8 cellular contexts compared by ENCODE assay signal in the genomic region with DNA sequence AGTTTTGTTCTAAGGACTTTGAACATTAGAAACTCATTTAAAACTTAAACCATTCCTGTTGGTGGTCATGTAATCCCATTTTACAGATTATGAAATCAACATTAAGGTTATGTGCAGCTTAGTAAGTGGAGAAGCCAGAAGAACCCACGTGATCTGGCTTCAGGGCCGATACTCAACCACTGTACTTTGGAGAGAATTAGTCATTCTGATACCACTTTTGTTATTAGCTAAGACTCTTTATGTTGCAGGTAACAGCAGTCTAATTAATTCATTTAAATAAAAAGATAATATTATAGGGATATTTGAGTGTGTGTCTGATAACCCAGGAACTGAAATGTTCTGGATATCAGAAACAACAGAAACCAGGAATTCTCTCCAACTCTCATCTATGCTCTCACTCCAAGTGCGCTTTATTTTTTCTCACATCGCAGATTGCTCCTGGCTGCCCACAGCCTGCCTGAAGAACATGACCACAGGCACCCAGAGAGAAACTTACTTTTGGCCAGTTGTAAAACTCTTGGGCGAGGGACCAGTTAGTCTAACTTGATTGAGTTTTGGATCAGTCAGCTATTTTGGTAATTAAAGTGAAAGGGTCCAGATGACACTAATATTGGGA. TPM values are rescaled to one million over a fixed set of nuclear protein-coding genes. Genes with fewer than 3 reads are reported as not detected.
DNase-seq lines count a peak whose midpoint lies in the region; ATAC-seq and TF ChIP-seq lines count a peak whose summit lies in the region.
"Had no signal": no experiment of that assay in that cellular context is flagged by ENCODE, and none has a peak within 500 bp of the region (broad histone marks: within the 10 kb centered on the region; RNA-seq: fewer than 3 reads in every experiment).

No MANE protein-coding gene starts in this region.

- ATAC-seq in GM19023 (IDR thresholded peaks at IDR 0.05; ENCODE audit: unreplicated experiment), result peak; percentile 80
- peak; percentile 78 for ATAC-seq in HG03558 (IDR thresholded peaks at IDR 0.05; ENCODE audit: extremely low read depth, unreplicated experiment)

- no peak overlapping the region for H2BK12ac ChIP-seq in H9 (ENCODE audit: insufficient read length, low read depth, low read length)

- no peak overlapping the region for H2AK5ac ChIP-seq in H9 (ENCODE audit: insufficient read length, low read length)
- no peak overlapping the region for H2AK5ac ChIP-seq in mesendoderm (ENCODE audit: low read length)

- H2BK15ac ChIP-seq in H9 (ENCODE audit: low read depth, low read length) (no peak overlapping the region), mesendoderm (replicated peaks; ENCODE audit: low read depth) (no peak overlapping the region)

- H3K27ac ChIP-seq in H9 (ENCODE audit: insufficient read length, low read depth, low read length) (no peak overlapping the region), mesendoderm (ENCODE audit: low read depth, low read length) (no peak overlapping the region)

- H3K18ac ChIP-seq in H9 (ENCODE audit: insufficient read length, low read depth, low read length) (no peak overlapping the region), mesendoderm (ENCODE audit: low read length) (peak overlapping the region; percentile 51)

- no peaks in the 10 kb centered on the region for H3K36me3 ChIP-seq in mesendoderm (ENCODE audit: control insufficient read depth, insufficient read depth, low read length)

- H3T11ph ChIP-seq in H9 (ENCODE audit: low read length), result no peak overlapping the region

- H4K5ac ChIP-seq in H9 (ENCODE audit: insufficient read length, low read depth, low read length), result no peak overlapping the region
- H4K5ac ChIP-seq in mesendoderm (ENCODE audit: low read length), result no peak overlapping the region

- H4K20me1 ChIP-seq in H9 (ENCODE audit: control insufficient read depth, insufficient read depth, insufficient read length), result no peaks in the 10 kb centered on the region

- CTCF ChIA-PET in activated CD4-positive, alpha-beta T cell treated with anti-CD3 and anti-CD28 coated beads, Interleukin-2, amount 10 ng/mL, durations not matched to agents 7 days and 5 days (lab: Charles Lee), result interaction anchor here (0.6 to 1.1 kb wide), 2 partner anchors 19 to 751 kb away, joined by 3 to 4 read pairs; no protein-coding TSS in a partner anchor

- no peak overlapping the region for H3K14ac ChIP-seq in H9 (ENCODE audit: insufficient read depth, low read length)

- H3K4me3 ChIP-seq in mesendoderm (ENCODE audit: low read length), result no peak overlapping the region

- H3K9me3 Mint-ChIP-seq in H9, result no peaks in the 10 kb centered on the region
- H3K9me3 Mint-ChIP-seq in activated CD4-positive, alpha-beta T cell treated with anti-CD3 and anti-CD28 coated beads, Interleukin-2, amount 10 ng/mL, durations not matched to agents 7 days and 5 days, result no peaks in the 10 kb centered on the region
- H3K9me3 Mint-ChIP-seq: natural killer cell treated with Interleukin-12 subunit alpha and Interleukin-12 subunit beta and Interleukin-15 and Interleukin-18, amount 100 ng/mL, for 72 hours had no signal

- H3K4me1 Mint-ChIP-seq in H9, result peaks cover 40 to 46% of the 10 kb centered on the region in 2 experiments
- H3K4me1 Mint-ChIP-seq in activated CD4-positive, alpha-beta T cell treated with anti-CD3 and anti-CD28 coated beads, Interleukin-2, amount 10 ng/mL, durations not matched to agents 7 days and 5 days, result peaks cover 22% of the 10 kb centered on the region

- H2AFZ ChIP-seq in H9 (ENCODE audit: low read length), result no peak overlapping the region

- no peaks in the 10 kb centered on the region for H3K9me3 ChIP-seq in H9 (ENCODE audit: control insufficient read depth, low read depth, low read length)

- H4K8ac ChIP-seq in H9 (replicated peaks; ENCODE audit: insufficient read length, low read depth, low read length) (no peak overlapping the region), mesendoderm (ENCODE audit: low read depth, low read length) (no peak overlapping the region)

- H3K4me2 ChIP-seq in H9 (ENCODE audit: insufficient read depth, insufficient read length, low read length) (no peak overlapping the region), mesendoderm (ENCODE audit: low read length) (no peak overlapping the region)

- H3K23me2 ChIP-seq in H9 (ENCODE audit: insufficient read length, low read depth, low read length, poor library complexity, severe bottlenecking), result no peaks in the 10 kb centered on the region

- H3K27me3 Mint-ChIP-seq in H9 (ENCODE audit: low read depth), result no peaks in the 10 kb centered on the region
- H3K27me3 Mint-ChIP-seq in activated CD4-positive, alpha-beta T cell treated with anti-CD3 and anti-CD28 coated beads, Interleukin-2, amount 10 ng/mL, durations not matched to agents 7 days and 5 days, result no peaks in the 10 kb centered on the region
- H3K27me3 Mint-ChIP-seq: natural killer cell treated with Interleukin-12 subunit alpha and Interleukin-12 subunit beta and Interleukin-15 and Interleukin-18, amount 100 ng/mL, for 72 hours had no signal

- POLR2A ChIA-PET in activated CD4-positive, alpha-beta T cell treated with anti-CD3 and anti-CD28 coated beads, Interleukin-2, amount 10 ng/mL, durations not matched to agents 7 days and 5 days (lab: Charles Lee), result no interaction called here

- peak overlapping the region; percentile 36 to 83 (median 42); a peak in 4 of 7 replicates for H3K27ac Mint-ChIP-seq in H9
- H3K27ac Mint-ChIP-seq in activated CD4-positive, alpha-beta T cell treated with anti-CD3 and anti-CD28 coated beads, Interleukin-2, amount 10 ng/mL, durations not matched to agents 7 days and 5 days, result no peak overlapping the region

- no peak for TF ChIP-seq CTCF in H9 (conservative IDR thresholded peaks at IDR 0.05)

- H3K4me1 ChIP-seq in H9 (ENCODE audit: insufficient read depth, low read length), result peaks cover 3% of the 10 kb centered on the region; the same call in 1 of the 2 replicates
- peaks cover 3% of the 10 kb centered on the region for H3K4me1 ChIP-seq in mesendoderm (ENCODE audit: control insufficient read depth, low read depth, low read length)

- H3K9ac ChIP-seq in H9 (ENCODE audit: extremely low read depth, insufficient read length, low read length) (no peak overlapping the region), mesendoderm (ENCODE audit: low read length) (no peak overlapping the region)

- no CpG with 5 or more reads among the region's 5 CpGs for WGBS in H9 (ENCODE audit: extremely low coverage, insufficient read length, low lambda C conversion rate)
- WGBS in mesendoderm (ENCODE audit: extremely low coverage, insufficient coverage, low lambda C conversion rate), result no CpG with 5 or more reads among the region's 5 CpGs

- H3K23ac ChIP-seq in H9 (ENCODE audit: insufficient read length, low read depth, low read length), result no peak overlapping the region
- H3K23ac ChIP-seq in mesendoderm (ENCODE audit: low read length), result no peak overlapping the region

- H2BK5ac ChIP-seq in H9 (ENCODE audit: insufficient read length, low read length) (no peak overlapping the region), mesendoderm (ENCODE audit: low read length) (no peak overlapping the region)

- peaks cover 8% of the 10 kb centered on the region for H3K79me1 ChIP-seq in H9 (ENCODE audit: insufficient read depth, low read depth, low read length, poor library complexity, severe bottlenecking)
- H3K79me1 ChIP-seq in mesendoderm (ENCODE audit: low read length), result peaks cover 13% of the 10 kb centered on the region

- H3K79me2 ChIP-seq in H9 (ENCODE audit: insufficient read depth, low read length) (peaks cover 3% of the 10 kb centered on the region; the same call in 1 of the 2 replicates), mesendoderm (ENCODE audit: control insufficient read depth, insufficient read depth, low read length) (peaks cover 33% of the 10 kb centered on the region)

- H3K36me3 Mint-ChIP-seq in H9 (ENCODE audit: insufficient read depth in 1 of 3, low read depth in 3 of 3), result peaks cover 2 to 7% (median 4%) of the 10 kb centered on the region in 3 experiments; a peak in 4 of 7 replicates
- H3K36me3 Mint-ChIP-seq in activated CD4-positive, alpha-beta T cell treated with anti-CD3 and anti-CD28 coated beads, Interleukin-2, amount 10 ng/mL, durations not matched to agents 7 days and 5 days (ENCODE audit: low read depth), result peaks cover 6% of the 10 kb centered on the region
- H3K36me3 Mint-ChIP-seq: natural killer cell treated with Interleukin-12 subunit alpha and Interleukin-12 subunit beta and Interleukin-15 and Interleukin-18, amount 100 ng/mL, for 72 hours had no signal

- no peak overlapping the region for H2BK120ac ChIP-seq in H9 (ENCODE audit: low read depth, low read length, poor library complexity, severe bottlenecking)
- H2BK120ac ChIP-seq in mesendoderm (ENCODE audit: low read depth, low read length), result no peak overlapping the region

- DNase-seq in H9 (no peak), mesendoderm (no peak), GM19238 (ENCODE audit: insufficient read length, low spot score) (no peak), NCI-H2227 (lab: John Stamatoyannopoulos, UW; ENCODE audit: unreplicated experiment) (no peak)
- no peak for DNase-seq in activated CD4-positive, alpha-beta T cell treated with anti-CD3 and anti-CD28 coated beads, Interleukin-2, amount 10 ng/mL, durations not matched to agents 7 days and 5 days

- no peak overlapping the region for H2BK20ac ChIP-seq in H9 (ENCODE audit: low read depth, low read length, poor library complexity, severe bottlenecking)

- H3K27me3 ChIP-seq in H9 (ENCODE audit: insufficient read depth, low read length) (no peaks in the 10 kb centered on the region), mesendoderm (ENCODE audit: insufficient read depth, low read length, poor library complexity) (no peaks in the 10 kb centered on the region)

- no peak overlapping the region for H3K56ac ChIP-seq in H9 (ENCODE audit: insufficient read length, low read depth, low read length)
- H3K56ac ChIP-seq in mesendoderm (ENCODE audit: low read length), result no peak overlapping the region

- no peak overlapping the region for H4K91ac ChIP-seq in H9 (ENCODE audit: insufficient read length, low read depth, low read length)

- H3K4ac ChIP-seq in H9 (ENCODE audit: low read depth, low read length) (no peak overlapping the region), mesendoderm (ENCODE audit: low read depth, low read length) (no peak overlapping the region)

- no peak overlapping the region for H3K4me3 Mint-ChIP-seq in H9
- H3K4me3 Mint-ChIP-seq in activated CD4-positive, alpha-beta T cell treated with anti-CD3 and anti-CD28 coated beads, Interleukin-2, amount 10 ng/mL, durations not matched to agents 7 days and 5 days, result no peak overlapping the region
- H3K4me3 Mint-ChIP-seq: natural killer cell treated with Interleukin-12 subunit alpha and Interleukin-12 subunit beta and Interleukin-15 and Interleukin-18, amount 100 ng/mL, for 72 hours had no signal

RNA-seq across cellular contexts. Expression of a gene that starts 25.2 kb away (rescaled TPM):
- 130 and 142 TPM in 2 replicates for total RNA-seq in H9 (2021)
- 169 TPM for polyA plus RNA-seq in mesendoderm (2013, experiment 1 of 2)
- 166 TPM for polyA plus RNA-seq in mesendoderm (2013, experiment 2 of 2)
- 10 to 100 TPM; 65.5 to 66.1 TPM for total RNA-seq in activated CD4-positive, alpha-beta T cell treated with anti-CD3 and anti-CD28 coated beads, Interleukin-2, amount 10 ng/mL, durations not matched to agents 7 days and 5 days
